8 cellular contexts compared by ENCODE assay signal in genomic region chr7:30478349-30479228, GRCh38. TPM values are rescaled to one million over a fixed set of nuclear protein-coding genes. Genes with fewer than 3 reads are reported as not detected.
DNase-seq lines count a peak whose midpoint lies in the region; ATAC-seq and TF ChIP-seq lines count a peak whose summit lies in the region.

Gene NOD1 (minus strand): TSS chr7:30478784. CDS start chr7:30456921, 21,863 bp downstream.

- H3K4me1 ChIP-seq in CD4-positive, CD25-positive, alpha-beta regulatory T cell (ENCODE audit: control insufficient read depth, insufficient read depth, low read length, poor library complexity, severe bottlenecking) = peaks cover 29% of the 10 kb centered on the region

- no peaks in the 10 kb centered on the region for H3K27me3 Mint-ChIP-seq in CD4-positive, CD25-positive, alpha-beta regulatory T cell
- peaks cover 8% of the 10 kb centered on the region for H3K27me3 Mint-ChIP-seq in endothelial cell (ENCODE audit: unreplicated experiment)
- no peaks in the 10 kb centered on the region for H3K27me3 Mint-ChIP-seq in mesothelial cell of epicardium (ENCODE audit: low read depth)

- TF ChIP-seq CTCF in endothelial cell (IDR thresholded peaks at IDR 0.05; ENCODE audit: unreplicated experiment) = no peak
- no peak for TF ChIP-seq CTCF in mesothelial cell of epicardium (IDR thresholded peaks at IDR 0.05; ENCODE audit: unreplicated experiment)

- H3K36me3 ChIP-seq in CD4-positive, CD25-positive, alpha-beta regulatory T cell (ENCODE audit: control insufficient read depth, insufficient read depth, low read length) = peaks cover 7% of the 10 kb centered on the region

- peak within 1 kb of the TSS in 2 of 3 donors; percentile 82 to 95 for H3K27ac Mint-ChIP-seq in CD4-positive, CD25-positive, alpha-beta regulatory T cell
- H3K27ac Mint-ChIP-seq in endothelial cell (ENCODE audit: unreplicated experiment) = peak within 1 kb of the TSS; percentile 88
- H3K27ac Mint-ChIP-seq in mesothelial cell of epicardium = peak within 1 kb of the TSS; percentile 86

- peaks cover 4% of the 10 kb centered on the region for H3K36me3 Mint-ChIP-seq in CD4-positive, CD25-positive, alpha-beta regulatory T cell
- H3K36me3 Mint-ChIP-seq in endothelial cell (ENCODE audit: low read depth, unreplicated experiment) = peaks cover 10% of the 10 kb centered on the region
- no peaks in the 10 kb centered on the region for H3K36me3 Mint-ChIP-seq in mesothelial cell of epicardium

- H3K27me3 ChIP-seq in CD4-positive, CD25-positive, alpha-beta regulatory T cell (ENCODE audit: control insufficient read depth, insufficient read depth, low read length) = no peaks in the 10 kb centered on the region

- no peaks in the 10 kb centered on the region for H3K9me3 Mint-ChIP-seq in CD4-positive, CD25-positive, alpha-beta regulatory T cell
- H3K9me3 Mint-ChIP-seq in endothelial cell (ENCODE audit: unreplicated experiment) (no peaks in the 10 kb centered on the region), mesothelial cell of epicardium (no peaks in the 10 kb centered on the region)

- peak; percentile 52 to 83 (median 60) for DNase-seq in CD4-positive, CD25-positive, alpha-beta regulatory T cell
- DNase-seq in NOMO-1 treated with dmso at 0.1 percent for 144 hours (lab: John Stamatoyannopoulos, UW; ENCODE audit: unreplicated experiment) (peak; percentile 78), endothelial cell (ENCODE audit: low spot score) (peak; percentile 69), mesothelial cell of epicardium (ENCODE audit: low spot score in 2 of 2, unreplicated experiment in 2 of 2) (peak; percentile 51 to 73)
- peak; percentile 65 for DNase-seq in activated CD8-positive, alpha-beta memory T cell treated with anti-CD3 and anti-CD28 coated beads, Interleukin-2, amount 50 U/mL, for 4 hours
- peak; percentile 56 to 61 for DNase-seq in stimulated activated CD8-positive, alpha-beta memory T cell treated with anti-CD3 and anti-CD28 coated beads, Interleukin-15, amount 100 ng/mL, for 48 hours (ENCODE audit: low read depth in 2 of 2)

- ATAC-seq in CD4-positive, CD25-positive, alpha-beta regulatory T cell (ENCODE audit: low read depth in 2 of 2) = peak; percentile 81 to 90
- peak; percentile 84 for ATAC-seq in GM19351 (IDR thresholded peaks at IDR 0.05; ENCODE audit: unreplicated experiment)
- ATAC-seq in HG03520 (IDR thresholded peaks at IDR 0.05; ENCODE audit: unreplicated experiment) = peak; percentile 91

- peak within 1 kb of the TSS; percentile 72 for H3K27ac ChIP-seq in CD4-positive, CD25-positive, alpha-beta regulatory T cell (ENCODE audit: insufficient read depth, low read length, poor library complexity, severe bottlenecking)

- no peaks in the 10 kb centered on the region for H3K9me3 ChIP-seq in CD4-positive, CD25-positive, alpha-beta regulatory T cell (ENCODE audit: control insufficient read depth in 2 of 2, low read length in 2 of 2)

- peak within 1 kb of the TSS; percentile 87 for H3K4me3 ChIP-seq in CD4-positive, CD25-positive, alpha-beta regulatory T cell (ENCODE audit: low read depth, low read length)

- H3K4me1 Mint-ChIP-seq in CD4-positive, CD25-positive, alpha-beta regulatory T cell = peaks cover 24 to 59% (median 40%) of the 10 kb centered on the region in 4 donors
- H3K4me1 Mint-ChIP-seq in endothelial cell (ENCODE audit: unreplicated experiment) = peaks cover 28% of the 10 kb centered on the region
- peaks cover 26% of the 10 kb centered on the region for H3K4me1 Mint-ChIP-seq in mesothelial cell of epicardium

- peak within 1 kb of the TSS in 3 of 4 donors; percentile 95 to 98 (median 97) for H3K4me3 Mint-ChIP-seq in CD4-positive, CD25-positive, alpha-beta regulatory T cell
- H3K4me3 Mint-ChIP-seq in endothelial cell (ENCODE audit: unreplicated experiment) (peak within 1 kb of the TSS; percentile 94), mesothelial cell of epicardium (peak within 1 kb of the TSS; percentile 86)

RNA-seq across cellular contexts. Expression of gene NOD1, which starts in this region (rescaled TPM):
- 24.8 TPM for total RNA-seq in CD4-positive, CD25-positive, alpha-beta regulatory T cell
- 1 to 10 TPM; 4.8 to 7.3 (median 7.0) TPM for polyA plus RNA-seq in CD4-positive, CD25-positive, alpha-beta regulatory T cell
- total RNA-seq in endothelial cell (ENCODE audit: unreplicated experiment) = 32.7 TPM
- 9.5 to 10.3 TPM (median 10.2 TPM) in 3 replicates for total RNA-seq in mesothelial cell of epicardium

Comparison
In these comparisons a context has a peak if more than half of its experiments do, and no peak if none do; other contexts are left out.
1. Peak in every context shown above with its lines: DNase-seq, ATAC-seq, H3K4me3 ChIP-seq and H3K27ac ChIP-seq.